ENCODE assay signal across 8 cellular contexts in the genomic region with DNA sequence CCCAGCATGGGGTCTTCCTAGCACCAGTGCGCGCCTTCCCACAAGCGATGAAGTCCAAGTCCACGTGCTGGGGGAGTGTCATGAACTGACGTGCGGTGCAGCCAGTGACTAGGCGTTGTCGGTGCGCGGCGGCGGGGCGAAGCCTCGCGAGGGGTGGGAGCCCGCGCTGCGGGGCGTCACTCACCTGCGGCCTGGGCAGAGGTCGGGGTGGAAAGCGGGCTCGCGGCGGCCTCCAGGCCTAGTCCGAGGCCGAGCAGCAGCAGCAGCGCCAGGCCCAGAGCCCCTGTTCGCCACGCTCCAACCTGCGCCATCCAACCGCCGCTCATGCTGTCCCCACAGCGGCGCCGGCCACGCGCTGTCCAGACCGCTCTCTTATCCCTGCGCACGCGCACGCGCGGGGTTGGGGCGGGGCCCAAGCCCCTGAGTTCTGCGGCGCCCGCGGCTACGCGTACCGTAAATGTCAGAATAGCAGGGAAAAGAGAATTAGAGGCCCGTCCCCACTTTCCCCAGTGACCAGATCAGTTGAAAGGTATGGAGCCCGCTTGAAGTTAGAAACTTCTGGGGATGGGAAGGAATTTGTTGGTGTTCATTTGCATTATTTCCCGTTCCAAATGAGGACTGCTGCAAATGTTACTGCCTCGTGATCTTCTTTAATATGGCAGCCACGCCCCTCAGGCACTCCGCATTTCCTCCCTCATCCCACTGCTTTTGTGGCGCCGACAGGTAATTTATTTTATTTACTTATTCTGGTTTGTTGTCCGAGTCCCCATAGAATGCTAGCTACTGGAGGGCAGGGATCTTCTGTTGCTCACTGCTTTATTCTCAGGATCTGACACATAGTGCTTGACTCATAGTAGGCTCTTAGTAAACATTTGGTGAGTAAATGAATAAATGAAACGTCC. TPM values are rescaled to one million over a fixed set of nuclear protein-coding genes. Genes with fewer than 3 reads are reported as not detected.
DNase-seq lines count a peak whose midpoint lies in the region; ATAC-seq and TF ChIP-seq lines count a peak whose summit lies in the region.

A gene (minus strand): TSS at position 394 of the 902 bp plus-strand sequence. CDS start 68 bp downstream, at position 326.

- TF ChIP-seq POLR2A in GM19099 (IDR thresholded peaks at IDR 0.05; ENCODE audit: extremely low read depth, insufficient read length, low read depth): peak; percentile 82

- DNase-seq in AG20443 (ENCODE audit: low spot score): peak; percentile 98
- peak; percentile 84 for DNase-seq in NCI-H526 treated with DMSO at 0.1 percent for 48 hours (lab: John Stamatoyannopoulos, UW)
- peak; percentile 76 to 81 for DNase-seq in activated CD4-positive, alpha-beta T cell treated with anti-CD3 and anti-CD28 coated beads, Interleukin-2, amount 50 U/mL, for 24 hours (ENCODE audit: low read depth in 1 of 2, low spot score in 1 of 2)
- peak; percentile 77 to 92 for DNase-seq in dermis microvascular lymphatic vessel endothelial cell (ENCODE audit: low read depth in 2 of 2)
- peak; percentile 82 to 84 for DNase-seq in stimulated activated CD4-positive, alpha-beta T cell treated with anti-CD3 and anti-CD28 coated beads, Interleukin-2, amount 100 ng/mL, for 48 hours

- no peaks in the 10 kb centered on the region for H3K27me3 ChIP-seq in liver (ENCODE audit: control insufficient read depth in 4 of 4, insufficient read depth in 4 of 4, low read length in 3 of 4)

- WGBS in liver: under 1% methylated on average over 63 of the region's 63 CpGs

- ATAC-seq in HG03442 (IDR thresholded peaks at IDR 0.05; ENCODE audit: unreplicated experiment): peak; percentile 73

- peaks cover 3 to 21% (median 9%) of the 10 kb centered on the region in 4 donors for H3K36me3 ChIP-seq in liver (ENCODE audit: control insufficient read depth in 4 of 4, insufficient read depth in 3 of 4, low read depth in 1 of 4, low read length in 3 of 4)

- TF ChIP-seq RAD21 in liver (IDR thresholded peaks at IDR 0.05): no peak

- peak within 1 kb of the TSS; percentile 53 to 72 for H3K27ac ChIP-seq in liver (ENCODE audit: low read depth in 1 of 2, low read length in 2 of 2)

- H3K9ac ChIP-seq in liver (ENCODE audit: low read depth in 1 of 2, low read length in 2 of 2): peak within 1 kb of the TSS in 1 of 2 donors; percentile 3

- no peaks in the 10 kb centered on the region for H3K9me3 ChIP-seq in liver (ENCODE audit: control insufficient read depth in 4 of 4, low read length in 3 of 4)

- no peak for TF ChIP-seq CTCF in liver (IDR thresholded peaks at IDR 0.05; ENCODE audit: low read depth, low read length, missing input control)

- peaks cover 14 to 35% (median 27%) of the 10 kb centered on the region in 4 donors for H3K4me1 ChIP-seq in liver (ENCODE audit: control insufficient read depth in 4 of 4, insufficient read depth in 4 of 4, low read length in 3 of 4)

- H3K4me3 ChIP-seq in liver (ENCODE audit: low read depth in 1 of 3, low read length in 3 of 3): peak within 1 kb of the TSS; percentile 39 to 65 (median 49)

TF ChIP-seq in liver, 16 proteins besides CTCF, POLR2A, EP300 and RAD21:
- TF ChIP-seq EGR1 (IDR thresholded peaks at IDR 0.05; ENCODE audit: low read depth in 2 of 2) (no peak), GABPA (IDR thresholded peaks at IDR 0.05 in 1 of 2, conservative IDR thresholded peaks at IDR 0.05 in 1 of 2) (peak in 1 of 2 donors; percentile 28), YY1 (IDR thresholded peaks at IDR 0.05) (peak; percentile 65), JUND (IDR thresholded peaks at IDR 0.05) (no peak), SP1 (IDR thresholded peaks at IDR 0.05) (no peak), FOXA1 (IDR thresholded peaks at IDR 0.05) (no peak)

RNA-seq across cellular contexts. Expression of the gene that starts here (rescaled TPM):
- total RNA-seq in dermis microvascular lymphatic vessel endothelial cell (25.7 and 28.6 TPM in 2 replicates), liver (10 to 100 TPM in 1 of 2 donors, 1 to 10 TPM in 1; 6.7 to 10.9 TPM)
- 10 to 100 TPM; 14.3 to 18.0 TPM for polyA plus RNA-seq in liver

Comparison
In these comparisons a context has a peak if more than half of its experiments do, and no peak if none do; other contexts are left out.
1. Peak in every context shown above with its lines: DNase-seq, ATAC-seq, H3K4me3 ChIP-seq and H3K27ac ChIP-seq.